1 cellular context compared by ENCODE assay signal in genomic region chr5:73565166-73565968, GRCh38.
TF ChIP-seq lines count a peak whose summit lies in the region.

A gene with protein sequence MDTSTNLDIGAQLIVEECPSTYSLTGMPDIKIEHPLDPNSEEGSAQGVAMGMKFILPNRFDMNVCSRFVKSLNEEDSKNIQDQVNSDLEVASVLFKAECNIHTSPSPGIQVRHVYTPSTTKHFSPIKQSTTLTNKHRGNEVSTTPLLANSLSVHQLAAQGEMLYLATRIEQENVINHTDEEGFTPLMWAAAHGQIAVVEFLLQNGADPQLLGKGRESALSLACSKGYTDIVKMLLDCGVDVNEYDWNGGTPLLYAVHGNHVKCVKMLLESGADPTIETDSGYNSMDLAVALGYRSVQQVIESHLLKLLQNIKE (minus strand): TSS chr5:73565639. CDS start chr5:73562881, 2,758 bp downstream.
UTP15 (plus strand) TSS chr5:73565743; CDS start chr5:73567345, 1,602 bp downstream.

TF ChIP-seq in HepG2, 621 proteins besides CTCF, POLR2A, EP300 and RAD21 (continues in another document):
- TF ChIP-seq TMF1 (CRISPR knock-in tag; IDR thresholded peaks at IDR 0.05; ENCODE audit: low read depth) (no peak), MED1 (CRISPR knock-in tag; IDR thresholded peaks at IDR 0.05) (peak; percentile 64; the same call in 1 of the 2 replicates), MZF1 (CRISPR knock-in tag; IDR thresholded peaks at IDR 0.05; ENCODE audit: borderline replicate concordance) (no peak), ZNF225 (CRISPR knock-in tag; IDR thresholded peaks at IDR 0.05) (no peak), ZNF543 (CRISPR knock-in tag; IDR thresholded peaks at IDR 0.05) (peak; percentile 67; the same call in 1 of the 2 replicates), RXRA (CRISPR knock-in tag; IDR thresholded peaks at IDR 0.05) (peak; percentile 35; the same call in 1 of the 2 replicates), MXD4 (CRISPR knock-in tag; IDR thresholded peaks at IDR 0.05) (peak; percentile 99), PHF8 (CRISPR knock-in tag; IDR thresholded peaks at IDR 0.05) (peak; percentile 90), ZNF713 (CRISPR knock-in tag; IDR thresholded peaks at IDR 0.05) (no peak), HIVEP1 (CRISPR knock-in tag; IDR thresholded peaks at IDR 0.05) (peak; percentile 37; the same call in 1 of the 2 replicates), BCLAF1 (IDR thresholded peaks at IDR 0.05) (no peak), ZNF724P (CRISPR knock-in tag; IDR thresholded peaks at IDR 0.05; ENCODE audit: borderline replicate concordance) (0 out of 2 replicates have a peak, but pooled peaks have one; percentile 30), ZNF619 (CRISPR knock-in tag; IDR thresholded peaks at IDR 0.05) (peak; percentile 51; the same call in 1 of the 2 replicates), XBP1 (CRISPR knock-in tag; IDR thresholded peaks at IDR 0.05) (no peak), E2F2 (CRISPR knock-in tag; IDR thresholded peaks at IDR 0.05; ENCODE audit: borderline replicate concordance) (no peak; the same call in 1 of the 2 replicates), KLF15 (CRISPR knock-in tag; IDR thresholded peaks at IDR 0.05; ENCODE audit: borderline replicate concordance) (no peak), SIN3B (IDR thresholded peaks at IDR 0.05; ENCODE audit: low read length) (peak; percentile 80; the same call in 1 of the 2 replicates), AGO2 (optimal IDR thresholded peaks at IDR 0.05; ENCODE audit: low read depth, low read length) (no peak), NFKBIZ (CRISPR knock-in tag; IDR thresholded peaks at IDR 0.05) (no peak), ZNF350 (CRISPR knock-in tag; IDR thresholded peaks at IDR 0.05; ENCODE audit: borderline replicate concordance, low read depth) (0 out of 2 replicates have a peak, but pooled peaks have one; percentile 17), ZNF710 (CRISPR knock-in tag; IDR thresholded peaks at IDR 0.05; ENCODE audit: borderline replicate concordance) (no peak), ZNF792 (CRISPR knock-in tag; IDR thresholded peaks at IDR 0.05) (no peak), BCL3 (CRISPR knock-in tag; IDR thresholded peaks at IDR 0.05) (no peak), HNF1A (IDR thresholded peaks at IDR 0.05; ENCODE audit: low read depth) (no peak; the same call in 1 of the 2 replicates), HNF1A (CRISPR knock-in tag; IDR thresholded peaks at IDR 0.05; ENCODE audit: borderline replicate concordance) (peak; percentile 67; the same call in 1 of the 2 replicates), RFX3 (CRISPR knock-in tag; IDR thresholded peaks at IDR 0.05) (no peak), DDIT3 (CRISPR knock-in tag; IDR thresholded peaks at IDR 0.05) (no peak), SRF (IDR thresholded peaks at IDR 0.05; ENCODE audit: low read depth, low read length) (no peak), KAT7 (CRISPR knock-in tag; IDR thresholded peaks at IDR 0.05; ENCODE audit: borderline replicate concordance) (peak; percentile 80), MTA3 (CRISPR knock-in tag; IDR thresholded peaks at IDR 0.05) (no peak), ZNF468 (CRISPR knock-in tag; IDR thresholded peaks at IDR 0.05) (no peak), LCORL (IDR thresholded peaks at IDR 0.05) (peak; percentile 57), LCORL (CRISPR knock-in tag; IDR thresholded peaks at IDR 0.05) (peak; percentile 68), PTBP1 (IDR thresholded peaks at IDR 0.05; ENCODE audit: low read depth, low read length, poor library complexity, severe bottlenecking) (no peak), KDM2A (CRISPR knock-in tag; IDR thresholded peaks at IDR 0.05; ENCODE audit: borderline replicate concordance, low read depth) (peak; percentile 71), ZSCAN30 (CRISPR knock-in tag; IDR thresholded peaks at IDR 0.05) (0 out of 2 replicates have a peak, but pooled peaks have one; percentile 79), TEAD3 (CRISPR knock-in tag; optimal IDR thresholded peaks at IDR 0.05; ENCODE audit: borderline replicate concordance) (peak; percentile 67)
- TF ChIP-seq, protein P1, sequence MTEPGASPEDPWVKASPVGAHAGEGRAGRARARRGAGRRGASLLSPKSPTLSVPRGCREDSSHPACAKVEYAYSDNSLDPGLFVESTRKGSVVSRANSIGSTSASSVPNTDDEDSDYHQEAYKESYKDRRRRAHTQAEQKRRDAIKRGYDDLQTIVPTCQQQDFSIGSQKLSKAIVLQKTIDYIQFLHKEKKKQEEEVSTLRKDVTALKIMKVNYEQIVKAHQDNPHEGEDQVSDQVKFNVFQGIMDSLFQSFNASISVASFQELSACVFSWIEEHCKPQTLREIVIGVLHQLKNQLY (CRISPR knock-in tag; IDR thresholded peaks at IDR 0.05) = 0 out of 2 replicates have a peak, but pooled peaks have one; percentile 38
- TF ChIP-seq, protein P2, sequence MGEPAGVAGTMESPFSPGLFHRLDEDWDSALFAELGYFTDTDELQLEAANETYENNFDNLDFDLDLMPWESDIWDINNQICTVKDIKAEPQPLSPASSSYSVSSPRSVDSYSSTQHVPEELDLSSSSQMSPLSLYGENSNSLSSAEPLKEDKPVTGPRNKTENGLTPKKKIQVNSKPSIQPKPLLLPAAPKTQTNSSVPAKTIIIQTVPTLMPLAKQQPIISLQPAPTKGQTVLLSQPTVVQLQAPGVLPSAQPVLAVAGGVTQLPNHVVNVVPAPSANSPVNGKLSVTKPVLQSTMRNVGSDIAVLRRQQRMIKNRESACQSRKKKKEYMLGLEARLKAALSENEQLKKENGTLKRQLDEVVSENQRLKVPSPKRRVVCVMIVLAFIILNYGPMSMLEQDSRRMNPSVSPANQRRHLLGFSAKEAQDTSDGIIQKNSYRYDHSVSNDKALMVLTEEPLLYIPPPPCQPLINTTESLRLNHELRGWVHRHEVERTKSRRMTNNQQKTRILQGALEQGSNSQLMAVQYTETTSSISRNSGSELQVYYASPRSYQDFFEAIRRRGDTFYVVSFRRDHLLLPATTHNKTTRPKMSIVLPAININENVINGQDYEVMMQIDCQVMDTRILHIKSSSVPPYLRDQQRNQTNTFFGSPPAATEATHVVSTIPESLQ (CRISPR knock-in tag; conservative IDR thresholded peaks at IDR 0.05) = no peak
- TF ChIP-seq, protein P3, sequence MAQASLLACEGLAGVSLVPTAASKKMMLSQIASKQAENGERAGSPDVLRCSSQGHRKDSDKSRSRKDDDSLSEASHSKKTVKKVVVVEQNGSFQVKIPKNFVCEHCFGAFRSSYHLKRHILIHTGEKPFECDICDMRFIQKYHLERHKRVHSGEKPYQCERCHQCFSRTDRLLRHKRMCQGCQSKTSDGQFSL (CRISPR knock-in tag; IDR thresholded peaks at IDR 0.05) = no peak
- TF ChIP-seq, protein P4, sequence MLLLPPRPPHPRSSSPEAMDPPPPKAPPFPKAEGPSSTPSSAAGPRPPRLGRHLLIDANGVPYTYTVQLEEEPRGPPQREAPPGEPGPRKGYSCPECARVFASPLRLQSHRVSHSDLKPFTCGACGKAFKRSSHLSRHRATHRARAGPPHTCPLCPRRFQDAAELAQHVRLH (CRISPR knock-in tag; IDR thresholded peaks at IDR 0.05; ENCODE audit: borderline replicate concordance, low read depth) = peak; percentile 19; the same call in 1 of the 2 replicates
- TF ChIP-seq, protein P5, sequence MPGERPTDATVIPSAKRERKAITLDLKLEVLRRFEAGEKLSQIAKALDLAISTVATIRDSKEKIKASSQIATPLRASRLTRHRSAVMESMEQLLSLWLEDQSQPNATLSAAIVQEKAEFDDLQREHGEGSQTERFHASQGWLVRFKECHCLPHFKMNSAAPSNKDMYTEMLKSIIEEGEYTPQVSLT (CRISPR knock-in tag; IDR thresholded peaks at IDR 0.05; ENCODE audit: borderline replicate concordance, low read depth) = no peak
